ENCODE assay signal across 2 cellular contexts in the genomic region with DNA sequence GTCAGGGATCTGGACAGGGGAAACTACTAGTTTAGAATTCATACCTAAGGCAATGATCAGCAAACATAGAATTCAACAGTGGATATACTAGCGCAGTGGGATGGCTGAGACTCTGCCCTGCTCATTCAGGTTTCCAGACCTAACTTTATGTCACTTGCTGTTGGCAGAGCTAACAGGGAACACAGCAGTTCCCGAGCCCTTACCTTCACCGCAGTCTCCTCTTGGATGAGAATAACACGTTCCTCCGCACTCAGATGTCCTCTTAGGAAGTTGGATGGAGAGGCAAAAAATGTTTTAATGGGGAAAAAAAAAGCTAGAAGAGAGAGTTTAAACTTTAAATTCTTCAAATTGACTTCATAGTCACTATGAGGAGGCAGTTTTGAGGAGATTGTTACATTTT.
TF ChIP-seq lines count a peak whose summit lies in the region.

No MANE protein-coding gene starts in this region.

TF ChIP-seq in GM23338, 12 proteins besides CTCF, POLR2A, EP300 and RAD21 (continued from another document):
- TF ChIP-seq ETS1 (IDR thresholded peaks at IDR 0.05) (no peak), JUNB (IDR thresholded peaks at IDR 0.05; ENCODE audit: unreplicated experiment) (no peak)
- TF ChIP-seq, protein P1, sequence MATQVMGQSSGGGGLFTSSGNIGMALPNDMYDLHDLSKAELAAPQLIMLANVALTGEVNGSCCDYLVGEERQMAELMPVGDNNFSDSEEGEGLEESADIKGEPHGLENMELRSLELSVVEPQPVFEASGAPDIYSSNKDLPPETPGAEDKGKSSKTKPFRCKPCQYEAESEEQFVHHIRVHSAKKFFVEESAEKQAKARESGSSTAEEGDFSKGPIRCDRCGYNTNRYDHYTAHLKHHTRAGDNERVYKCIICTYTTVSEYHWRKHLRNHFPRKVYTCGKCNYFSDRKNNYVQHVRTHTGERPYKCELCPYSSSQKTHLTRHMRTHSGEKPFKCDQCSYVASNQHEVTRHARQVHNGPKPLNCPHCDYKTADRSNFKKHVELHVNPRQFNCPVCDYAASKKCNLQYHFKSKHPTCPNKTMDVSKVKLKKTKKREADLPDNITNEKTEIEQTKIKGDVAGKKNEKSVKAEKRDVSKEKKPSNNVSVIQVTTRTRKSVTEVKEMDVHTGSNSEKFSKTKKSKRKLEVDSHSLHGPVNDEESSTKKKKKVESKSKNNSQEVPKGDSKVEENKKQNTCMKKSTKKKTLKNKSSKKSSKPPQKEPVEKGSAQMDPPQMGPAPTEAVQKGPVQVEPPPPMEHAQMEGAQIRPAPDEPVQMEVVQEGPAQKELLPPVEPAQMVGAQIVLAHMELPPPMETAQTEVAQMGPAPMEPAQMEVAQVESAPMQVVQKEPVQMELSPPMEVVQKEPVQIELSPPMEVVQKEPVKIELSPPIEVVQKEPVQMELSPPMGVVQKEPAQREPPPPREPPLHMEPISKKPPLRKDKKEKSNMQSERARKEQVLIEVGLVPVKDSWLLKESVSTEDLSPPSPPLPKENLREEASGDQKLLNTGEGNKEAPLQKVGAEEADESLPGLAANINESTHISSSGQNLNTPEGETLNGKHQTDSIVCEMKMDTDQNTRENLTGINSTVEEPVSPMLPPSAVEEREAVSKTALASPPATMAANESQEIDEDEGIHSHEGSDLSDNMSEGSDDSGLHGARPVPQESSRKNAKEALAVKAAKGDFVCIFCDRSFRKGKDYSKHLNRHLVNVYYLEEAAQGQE (IDR thresholded peaks at IDR 0.05; ENCODE audit: unreplicated experiment), result no peak

TF ChIP-seq in WTC11, 78 proteins besides CTCF, POLR2A, EP300 and RAD21 (continued from another document):
- TF ChIP-seq TCF7 (CRISPR knock-in tag; IDR thresholded peaks at IDR 0.05; ENCODE audit: low read depth), result no peak
- no peak for TF ChIP-seq CBFB (CRISPR knock-in tag; IDR thresholded peaks at IDR 0.05; ENCODE audit: low read depth)
- TF ChIP-seq OVOL2 (CRISPR knock-in tag; IDR thresholded peaks at IDR 0.05; ENCODE audit: borderline replicate concordance), result no peak
- no peak for TF ChIP-seq MAX (CRISPR knock-in tag; IDR thresholded peaks at IDR 0.05)
- no peak for TF ChIP-seq CREM (CRISPR knock-in tag; IDR thresholded peaks at IDR 0.05)
- no peak for TF ChIP-seq IRF1 (CRISPR knock-in tag; IDR thresholded peaks at IDR 0.05)
- no peak for TF ChIP-seq ELF4 (CRISPR knock-in tag; IDR thresholded peaks at IDR 0.05; ENCODE audit: low read depth)
- no peak for TF ChIP-seq CREB1 (CRISPR knock-in tag; IDR thresholded peaks at IDR 0.05)
- TF ChIP-seq NR1H2 (CRISPR knock-in tag; IDR thresholded peaks at IDR 0.05), result no peak
